9 cellular contexts compared by ENCODE assay signal in genomic region chr9:136107953-136108647, GRCh38. TPM values are rescaled to one million over a fixed set of nuclear protein-coding genes. Genes with fewer than 3 reads are reported as not detected.
A peak's percentile ranks its signal among the peaks of the same experiment; 100 is the strongest.
DNase-seq lines count a peak whose midpoint lies in the region; ATAC-seq, FAIRE-seq and TF ChIP-seq lines count a peak whose summit lies in the region.
"Had no signal": no experiment of that assay in that cellular context is flagged by ENCODE, and none has a peak within 500 bp of the region (broad histone marks: within the 10 kb centered on the region; RNA-seq: fewer than 3 reads in every experiment).

No MANE protein-coding gene starts in this region.

- H3K4me1 Mint-ChIP-seq in immature natural killer cell = peaks cover 49 to 66% of the 10 kb centered on the region in 2 donors

- H3K36me3 Mint-ChIP-seq in immature natural killer cell = no peaks in the 10 kb centered on the region

- peak overlapping the region; percentile 85 to 91 (median 86) for H3K4me3 Mint-ChIP-seq in immature natural killer cell

- FAIRE-seq in urothelium cell line (lab: Jason Lieb, UNC) = no peak

- DNase-seq in left ventricle myocardium inferior (no peak), left ventricle myocardium superior (no peak), RWPE1 (ENCODE audit: low spot score) (peak; percentile 89), immature natural killer cell (no peak), urothelium cell line (ENCODE audit: low spot score) (peak; percentile 33), HK-2 (ENCODE audit: unreplicated experiment) (no peak), GM20000 (ENCODE audit: low spot score) (no peak)
- DNase-seq: hippocampal formation had no signal

- H3K4me3 ChIP-seq in left ventricle myocardium inferior = no peak overlapping the region

- CTCF ChIA-PET in RWPE1 (lab: Yijun Ruan, JAX) = interaction anchor here (0.7 to 1.4 kb wide), 3 partner anchors 12 to 74 kb away, joined by 4 to 7 read pairs (median 4); no protein-coding TSS in a partner anchor

- POLR2A ChIA-PET in RWPE1 (lab: Yijun Ruan, JAX; ENCODE audit: low non-redundant PET) = interaction anchor here (0.8 to 2.0 kb wide), 3 partner anchors 9 to 17 kb away, joined by 3 to 12 read pairs (median 4); partner anchors contain the start of gene TMEM250

- H3K9me3 Mint-ChIP-seq in immature natural killer cell = no peaks in the 10 kb centered on the region

- ATAC-seq in left ventricle myocardium superior (no peak), HG03097 (IDR thresholded peaks at IDR 0.05; ENCODE audit: low FRiP score, unreplicated experiment) (no peak)

- H3K36me3 ChIP-seq in left ventricle myocardium inferior = no peaks in the 10 kb centered on the region

- TF ChIP-seq CTCF in left ventricle myocardium inferior (IDR thresholded peaks at IDR 0.05; ENCODE audit: borderline replicate concordance) = no peak
- no peak for TF ChIP-seq CTCF in RWPE1 (conservative IDR thresholded peaks at IDR 0.05; ENCODE audit: low read depth)
- no peak for TF ChIP-seq CTCF in GM20000 (IDR thresholded peaks at IDR 0.05; ENCODE audit: extremely low read depth, missing control alignments)

- no peaks in the 10 kb centered on the region for H3K9me3 ChIP-seq in left ventricle myocardium inferior (replicated peaks)

- peaks cover 0 to 18% (median 6%) of the 10 kb centered on the region in 3 donors for H3K27me3 Mint-ChIP-seq in immature natural killer cell (ENCODE audit: low read depth in 3 of 3)

- peaks cover 82% of the 10 kb centered on the region for H3K4me1 ChIP-seq in left ventricle myocardium inferior

- no peaks in the 10 kb centered on the region for H3K27me3 ChIP-seq in left ventricle myocardium inferior (ENCODE audit: low read depth)

- H3K27ac ChIP-seq in left ventricle myocardium inferior (replicated peaks) (peak overlapping the region; percentile 86), RWPE1 (peak overlapping the region; percentile 97)

- intact Hi-C loops in left ventricle myocardium inferior (cut with micrococcal nuclease) = no loop called here
- intact Hi-C loops in left ventricle myocardium superior (cut with micrococcal nuclease) = no loop called here

- H3K27ac Mint-ChIP-seq in immature natural killer cell = peak overlapping the region; percentile 91 to 97 (median 96)

RNA-seq across cellular contexts. Expression of gene TMEM250, which starts 10.6 kb away (rescaled TPM):
- total RNA-seq in left ventricle myocardium inferior (15.1 TPM), left ventricle myocardium superior (16.6 TPM)
- polyA plus RNA-seq in immature natural killer cell = 10 to 100 TPM; 44.3 to 78.6 (median 44.6) TPM

RNA-seq across cellular contexts. Expression of gene NACC2, which starts 13.0 kb away (rescaled TPM):
- total RNA-seq in left ventricle myocardium inferior (29.5 TPM), left ventricle myocardium superior (39.1 TPM)
- polyA plus RNA-seq in immature natural killer cell = 1 to 10 TPM; 2.1 to 6.2 (median 2.8) TPM

Comparison
In these comparisons a context has a peak if more than half of its experiments do, and no peak if none do; other contexts are left out.
1. DNase-seq: peak in RWPE1 (single experiment) and urothelium cell line (single experiment); none in left ventricle myocardium inferior (single experiment), left ventricle myocardium superior (single experiment), immature natural killer cell (0 of 3), HK-2 (single experiment) and GM20000 (single experiment).